ENCODE assay signal across 1 cellular context in the genomic region with DNA sequence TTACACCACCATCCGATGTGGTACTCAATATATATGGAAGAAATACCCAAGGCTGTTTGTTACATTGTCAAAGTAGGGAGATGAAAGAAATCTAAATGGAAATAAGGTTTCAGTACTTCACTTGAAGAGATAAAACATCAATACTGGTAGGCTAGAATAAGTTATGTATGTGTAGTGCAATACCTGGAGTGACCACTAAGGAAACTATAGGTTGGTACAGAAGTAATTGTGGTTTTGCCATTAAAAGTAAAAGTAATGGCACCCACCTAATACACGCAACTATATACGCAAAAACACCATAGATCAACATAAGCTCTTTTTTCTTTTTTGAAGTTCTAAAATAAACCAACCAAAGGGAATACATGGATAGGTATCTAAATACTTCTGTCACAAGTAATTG.
TF ChIP-seq lines count a peak whose summit lies in the region.

No MANE protein-coding gene starts in this region.

TF ChIP-seq in IMR-90, 13 proteins besides CTCF, POLR2A, EP300 and RAD21 (continued from another document):
- no peak for TF ChIP-seq NFE2L2 (IDR thresholded peaks at IDR 0.05; ENCODE audit: low read depth, low read length)
